In the genomic region with DNA sequence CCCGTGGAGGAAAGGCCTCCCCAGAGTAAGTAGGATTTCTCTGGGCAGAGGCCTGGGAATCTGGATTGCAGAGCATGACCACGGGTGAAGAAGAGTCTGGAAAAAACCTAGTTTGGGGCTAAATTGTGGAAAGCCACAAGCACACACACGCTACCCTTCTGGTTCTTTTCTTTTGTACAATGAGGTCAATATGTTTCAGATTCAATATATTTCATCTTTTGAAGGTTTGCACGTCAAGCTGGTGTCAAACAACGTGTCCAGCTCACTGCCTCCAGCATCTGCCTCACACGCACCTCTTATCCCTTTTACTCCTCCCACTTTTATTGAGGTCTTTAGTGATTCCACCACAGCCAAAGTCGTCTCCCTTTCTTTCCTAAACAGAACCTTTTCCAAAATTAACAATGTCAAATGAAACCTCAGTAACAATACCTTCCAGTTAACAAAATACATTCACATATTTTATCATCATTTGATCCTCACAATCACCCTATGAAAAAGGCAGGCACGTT, we compare ENCODE assay signal across 8 cellular contexts. TPM values are rescaled to one million over a fixed set of nuclear protein-coding genes. Genes with fewer than 3 reads are reported as not detected.
DNase-seq lines count a peak whose midpoint lies in the region; ATAC-seq and TF ChIP-seq lines count a peak whose summit lies in the region.

No MANE protein-coding gene starts in this region.

- H3K9me2 ChIP-seq in SK-N-SH, result no peaks in the 10 kb centered on the region

- POLR2A ChIA-PET in SK-N-SH (lab: Yijun Ruan, JAX), result no interaction called here

- peaks cover 7% of the 10 kb centered on the region for H3F3A ChIP-seq in SK-N-SH (replicated peaks; ENCODE audit: insufficient read depth)

- TF ChIP-seq RAD21 in SK-N-SH (IDR thresholded peaks at IDR 0.05; ENCODE audit: low read length), result no peak

- peak overlapping the region; percentile 72 to 81 (median 81) for H3K27ac Mint-ChIP-seq in nephron

- CTCF ChIA-PET in SK-N-SH (lab: Yijun Ruan, JAX), result interaction anchor here (0.6 kb wide), 1 partner anchor 1491 kb away, joined by 3 read pairs; no protein-coding TSS in a partner anchor

- H3K4me2 ChIP-seq in SK-N-SH, result peak overlapping the region; percentile 76

- H3K9ac ChIP-seq in SK-N-SH, result peak overlapping the region; percentile 18; the same call in 1 of the 2 replicates

- H3K27ac ChIP-seq in SK-N-SH (ENCODE audit: low read depth in 2 of 2, low read length in 1 of 2), result no peak overlapping the region

- no peaks in the 10 kb centered on the region for H3K36me3 ChIP-seq in SK-N-SH (replicated peaks in 1 of 2; ENCODE audit: control insufficient read depth in 1 of 2, insufficient read depth in 2 of 2, low read length in 1 of 2)

- no peak for TF ChIP-seq CTCF in SK-N-SH (IDR thresholded peaks at IDR 0.05)
- TF ChIP-seq CTCF in choroid plexus epithelial cell (conservative IDR thresholded peaks at IDR 0.05; ENCODE audit: low read depth, low read length), result no peak
- no peak for TF ChIP-seq CTCF in nephron (IDR thresholded peaks at IDR 0.05; ENCODE audit: unreplicated experiment in 3 of 3)

- H3K9me3 Mint-ChIP-seq in nephron, result no peaks in the 10 kb centered on the region

- no peaks in the 10 kb centered on the region for H3K27me3 Mint-ChIP-seq in nephron (ENCODE audit: low read depth)

- H3K27me3 ChIP-seq in SK-N-SH (ENCODE audit: insufficient read depth), result peaks cover 44% of the 10 kb centered on the region; the same call in 1 of the 2 replicates

- TF ChIP-seq EP300 in SK-N-SH (IDR thresholded peaks at IDR 0.05; ENCODE audit: borderline replicate concordance in 1 of 2, low read depth in 1 of 2, low read length in 1 of 2), result no peak

- H3K36me3 Mint-ChIP-seq in nephron (ENCODE audit: low read depth), result no peaks in the 10 kb centered on the region

- ATAC-seq in SK-N-SH treated with all-trans-retinoic acid at 6 μM for 48 hours (no peak), HG03565 (IDR thresholded peaks at IDR 0.05; ENCODE audit: unreplicated experiment) (peak; percentile 8), GM18517 (IDR thresholded peaks at IDR 0.05; ENCODE audit: unreplicated experiment) (no peak)

- H3K79me2 ChIP-seq in SK-N-SH (ENCODE audit: insufficient read depth), result no peaks in the 10 kb centered on the region

- peaks cover 50% of the 10 kb centered on the region for H3K4me1 Mint-ChIP-seq in nephron

- H4K20me1 ChIP-seq in SK-N-SH (ENCODE audit: insufficient read depth), result no peaks in the 10 kb centered on the region

- peak overlapping the region; percentile 82; the same call in 1 of the 2 replicates for H2AFZ ChIP-seq in SK-N-SH (ENCODE audit: low read depth)

- peak overlapping the region; percentile 84 to 86 (median 84) for H3K4me3 Mint-ChIP-seq in nephron

- 12% methylated on average over 8 of the region's 8 CpGs for WGBS in SK-N-SH (ENCODE audit: low lambda C conversion rate)

- H3K4me3 ChIP-seq in SK-N-SH (ENCODE audit: low read depth in 2 of 2, low read length in 1 of 2) (peak overlapping the region; percentile 48 to 69; a peak in 3 of 4 replicates), choroid plexus epithelial cell (ENCODE audit: low read depth, low read length) (peak overlapping the region; percentile 80)

- H3K9me3 ChIP-seq in SK-N-SH, result no peaks in the 10 kb centered on the region

- DNase-seq in SK-N-SH (no peak), choroid plexus epithelial cell (ENCODE audit: low read depth) (no peak), LoVo (ENCODE audit: low spot score) (no peak), GM19240 (ENCODE audit: insufficient read length, low spot score) (no peak)

- peaks cover 0 to 5% of the 10 kb centered on the region in 2 experiments; a peak in 1 of 4 replicates for H3K4me1 ChIP-seq in SK-N-SH (ENCODE audit: control insufficient read depth in 1 of 2, insufficient read depth in 2 of 2, low read depth in 1 of 2, low read length in 1 of 2)

TF ChIP-seq in SK-N-SH, 30 proteins besides CTCF, POLR2A, EP300 and RAD21 (continues in another document):
- TF ChIP-seq TCF12 (IDR thresholded peaks at IDR 0.05), result no peak
- no peak for TF ChIP-seq SIN3A (IDR thresholded peaks at IDR 0.05; ENCODE audit: borderline replicate concordance, low read depth, low read length)
- no peak for TF ChIP-seq FOSL2 (IDR thresholded peaks at IDR 0.05; ENCODE audit: borderline replicate concordance, low read depth)
- TF ChIP-seq USF2 (IDR thresholded peaks at IDR 0.05; ENCODE audit: borderline replicate concordance, low read depth, low read length), result no peak
- TF ChIP-seq, protein P1, sequence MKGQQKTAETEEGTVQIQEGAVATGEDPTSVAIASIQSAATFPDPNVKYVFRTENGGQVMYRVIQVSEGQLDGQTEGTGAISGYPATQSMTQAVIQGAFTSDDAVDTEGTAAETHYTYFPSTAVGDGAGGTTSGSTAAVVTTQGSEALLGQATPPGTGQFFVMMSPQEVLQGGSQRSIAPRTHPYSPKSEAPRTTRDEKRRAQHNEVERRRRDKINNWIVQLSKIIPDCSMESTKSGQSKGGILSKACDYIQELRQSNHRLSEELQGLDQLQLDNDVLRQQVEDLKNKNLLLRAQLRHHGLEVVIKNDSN (IDR thresholded peaks at IDR 0.05; ENCODE audit: borderline replicate concordance, low read depth), result no peak

TF ChIP-seq in SK-N-SH treated with all-trans-retinoic acid at 6 μM for 48 hours, 23 proteins besides CTCF, POLR2A, EP300 and RAD21:
- TF ChIP-seq OSR1 (CRISPR knock-in tag; IDR thresholded peaks at IDR 0.05), result no peak
- TF ChIP-seq ZC3H10 (CRISPR knock-in tag; IDR thresholded peaks at IDR 0.05), result no peak
- no peak for TF ChIP-seq ZNF565 (CRISPR knock-in tag; conservative IDR thresholded peaks at IDR 0.05; ENCODE audit: low read depth)
- no peak for TF ChIP-seq TOX (CRISPR knock-in tag; IDR thresholded peaks at IDR 0.05; ENCODE audit: borderline replicate concordance)
- TF ChIP-seq CREB5 (CRISPR knock-in tag; IDR thresholded peaks at IDR 0.05; ENCODE audit: low read depth), result no peak
- TF ChIP-seq GLIS3 (CRISPR knock-in tag; IDR thresholded peaks at IDR 0.05), result no peak
- TF ChIP-seq, protein P2, sequence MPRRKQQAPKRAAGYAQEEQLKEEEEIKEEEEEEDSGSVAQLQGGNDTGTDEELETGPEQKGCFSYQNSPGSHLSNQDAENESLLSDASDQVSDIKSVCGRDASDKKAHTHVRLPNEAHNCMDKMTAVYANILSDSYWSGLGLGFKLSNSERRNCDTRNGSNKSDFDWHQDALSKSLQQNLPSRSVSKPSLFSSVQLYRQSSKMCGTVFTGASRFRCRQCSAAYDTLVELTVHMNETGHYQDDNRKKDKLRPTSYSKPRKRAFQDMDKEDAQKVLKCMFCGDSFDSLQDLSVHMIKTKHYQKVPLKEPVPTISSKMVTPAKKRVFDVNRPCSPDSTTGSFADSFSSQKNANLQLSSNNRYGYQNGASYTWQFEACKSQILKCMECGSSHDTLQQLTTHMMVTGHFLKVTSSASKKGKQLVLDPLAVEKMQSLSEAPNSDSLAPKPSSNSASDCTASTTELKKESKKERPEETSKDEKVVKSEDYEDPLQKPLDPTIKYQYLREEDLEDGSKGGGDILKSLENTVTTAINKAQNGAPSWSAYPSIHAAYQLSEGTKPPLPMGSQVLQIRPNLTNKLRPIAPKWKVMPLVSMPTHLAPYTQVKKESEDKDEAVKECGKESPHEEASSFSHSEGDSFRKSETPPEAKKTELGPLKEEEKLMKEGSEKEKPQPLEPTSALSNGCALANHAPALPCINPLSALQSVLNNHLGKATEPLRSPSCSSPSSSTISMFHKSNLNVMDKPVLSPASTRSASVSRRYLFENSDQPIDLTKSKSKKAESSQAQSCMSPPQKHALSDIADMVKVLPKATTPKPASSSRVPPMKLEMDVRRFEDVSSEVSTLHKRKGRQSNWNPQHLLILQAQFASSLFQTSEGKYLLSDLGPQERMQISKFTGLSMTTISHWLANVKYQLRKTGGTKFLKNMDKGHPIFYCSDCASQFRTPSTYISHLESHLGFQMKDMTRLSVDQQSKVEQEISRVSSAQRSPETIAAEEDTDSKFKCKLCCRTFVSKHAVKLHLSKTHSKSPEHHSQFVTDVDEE (CRISPR knock-in tag; IDR thresholded peaks at IDR 0.05), result no peak
- TF ChIP-seq ISL1 (CRISPR knock-in tag; IDR thresholded peaks at IDR 0.05), result no peak
- no peak for TF ChIP-seq BACH2 (CRISPR knock-in tag; IDR thresholded peaks at IDR 0.05; ENCODE audit: borderline replicate concordance)
- no peak for TF ChIP-seq PATZ1 (CRISPR knock-in tag; IDR thresholded peaks at IDR 0.05; ENCODE audit: borderline replicate concordance)

RNA-seq across cellular contexts. Expression of gene EPB41L2, which starts 0.8 kb away (rescaled TPM):
- 1.4 and 1.9 TPM in 2 replicates for polyA plus RNA-seq in SK-N-SH (2012; rRNA removed)
- 1.5 and 1.9 TPM in 2 replicates for polyA plus RNA-seq in SK-N-SH (2012; cell fraction: cytosol; rRNA removed)
- 2.3 and 4.1 TPM in 2 replicates for polyA plus RNA-seq in SK-N-SH (2012; cell fraction: nucleus; rRNA removed)
